Comparison of ENCODE assay signal across 8 cellular contexts in genomic region chr2:48356701-48357322, GRCh38. TPM values are rescaled to one million over a fixed set of nuclear protein-coding genes. Genes with fewer than 3 reads are reported as not detected.
A peak's percentile ranks its signal among the peaks of the same experiment; 100 is the strongest.
DNase-seq lines count a peak whose midpoint lies in the region; ATAC-seq and TF ChIP-seq lines count a peak whose summit lies in the region.

No MANE protein-coding gene starts in this region.

- no peak overlapping the region for H2AFZ ChIP-seq in osteoblast (ENCODE audit: low read length)

- H3K4me2 ChIP-seq in osteoblast (ENCODE audit: insufficient read depth, low read length): no peak overlapping the region

- H3K79me2 ChIP-seq in osteoblast (ENCODE audit: insufficient read depth, low read length): peaks cover 79% of the 10 kb centered on the region

- no peak for TF ChIP-seq CTCF in choroid plexus epithelial cell (conservative IDR thresholded peaks at IDR 0.05; ENCODE audit: low read depth, low read length)
- TF ChIP-seq CTCF in tibial artery (IDR thresholded peaks at IDR 0.05): no peak
- no peak for TF ChIP-seq CTCF in osteoblast (IDR thresholded peaks at IDR 0.05; ENCODE audit: extremely low read depth, low read depth, low read length)

- H3K27me3 ChIP-seq in tibial artery (no peaks in the 10 kb centered on the region), osteoblast (ENCODE audit: insufficient read depth, low read length) (no peaks in the 10 kb centered on the region)

- H3K9me3 ChIP-seq in tibial artery (no peaks in the 10 kb centered on the region), osteoblast (ENCODE audit: low read depth, low read length) (no peaks in the 10 kb centered on the region)

- ATAC-seq in HG02759 (IDR thresholded peaks at IDR 0.05; ENCODE audit: unreplicated experiment) (peak; percentile 75), Right ventricle myocardium inferior (no peak)

- H3K4me1 ChIP-seq in tibial artery: peaks cover 0 to 45% (median 25%) of the 10 kb centered on the region in 4 donors
- peaks cover 17% of the 10 kb centered on the region for H3K4me1 ChIP-seq in osteoblast (ENCODE audit: insufficient read depth, low read length)

- peaks cover 3% of the 10 kb centered on the region for H4K20me1 ChIP-seq in osteoblast (ENCODE audit: insufficient read depth, low read length)

- H3K36me3 ChIP-seq in tibial artery (peaks cover 0 to 9% (median 0%) of the 10 kb centered on the region in 3 donors), osteoblast (ENCODE audit: insufficient read depth, low read length) (no peaks in the 10 kb centered on the region)

- no peak overlapping the region for H3K27ac ChIP-seq in tibial artery
- no peak overlapping the region for H3K27ac ChIP-seq in osteoblast (ENCODE audit: low read depth, low read length)

- no peak overlapping the region for H3K4me3 ChIP-seq in choroid plexus epithelial cell (ENCODE audit: low read depth, low read length)
- H3K4me3 ChIP-seq in tibial artery: no peak overlapping the region
- H3K4me3 ChIP-seq in osteoblast (ENCODE audit: insufficient read depth, low read length): no peak overlapping the region

- intact Hi-C loops in tibial artery (cut with DNase I; ENCODE audit: low total_unique reads) (no loop called here), Right ventricle myocardium inferior (cut with DNase I) (no loop called here)

- peak; percentile 33 for DNase-seq in activated CD4-positive, CD25-positive, alpha-beta regulatory T cell treated with anti-CD3 and anti-CD28 coated beads, Interleukin-2, amount 50 U/mL, for 16 hours (ENCODE audit: low read depth, low spot score)
- no peak for DNase-seq in activated CD4-positive, CD25-positive, alpha-beta regulatory T cell treated with anti-CD3 and anti-CD28 coated beads, Interleukin-2, amount 50 U/mL, for 72 hours
- DNase-seq in NCI-H2196 treated with DMSO at 0.1 percent for 48 hours (lab: John Stamatoyannopoulos, UW; ENCODE audit: unreplicated experiment) (peak; percentile 20), choroid plexus epithelial cell (ENCODE audit: low read depth) (peak; percentile 88), tibial artery (no peak), Right ventricle myocardium inferior (ENCODE audit: missing footprints) (no peak), osteoblast (ENCODE audit: insufficient read length, low spot score, missing footprints) (no peak)

RNA-seq across cellular contexts. Expression of gene FOXN2, which starts 42.3 kb away (rescaled TPM):
- total RNA-seq in Right ventricle myocardium inferior (10.5 TPM), osteoblast (30.6 and 34.4 TPM in 2 replicates)

Comparison
In these comparisons a context has a peak if more than half of its experiments do, and no peak if none do; other contexts are left out.
1. DNase-seq: peak in activated CD4-positive, CD25-positive, alpha-beta regulatory T cell treated with anti-CD3 and anti-CD28 coated beads, Interleukin-2, amount 50 U/mL, for 16 hours (single experiment), NCI-H2196 treated with DMSO at 0.1 percent for 48 hours (single experiment) and choroid plexus epithelial cell (single experiment); none in activated CD4-positive, CD25-positive, alpha-beta regulatory T cell treated with anti-CD3 and anti-CD28 coated beads, Interleukin-2, amount 50 U/mL, for 72 hours (single experiment), tibial artery (0 of 2), Right ventricle myocardium inferior (single experiment) and osteoblast (single experiment).